Comparison of ENCODE assay signal across 31 cellular contexts in genomic region chr22:39270792-39271191, GRCh38. TPM values are rescaled to one million over a fixed set of nuclear protein-coding genes. Genes with fewer than 3 reads are reported as not detected.
"Had no signal": no experiment of that assay in that cellular context is flagged by ENCODE, and none has a peak within 500 bp of the region (broad histone marks: within the 10 kb centered on the region; RNA-seq: fewer than 3 reads in every experiment).

No MANE protein-coding gene starts in this region.

- DNase-seq: activated CD4-positive, alpha-beta T cell treated with anti-CD3 and anti-CD28 coated beads, Interleukin-2, amount 10 ng/mL, durations not matched to agents 7 days and 5 days; activated CD4-positive, alpha-beta T cell treated with anti-CD3 and anti-CD28 coated beads, Interleukin-2, amount 50 U/mL, for 48 hours; activated CD8-positive, alpha-beta T cell treated with anti-CD3 and anti-CD28 coated beads, Interleukin-2, amount 10 ng/mL, durations not matched to agents 7 days and 5 days; activated gamma-delta T cell; activated naive CD4-positive, alpha-beta T cell treated with Interleukin-2 at 50 U/mL for 16 hours; activated naive CD8-positive, alpha-beta T cell treated with anti-CD3 and anti-CD28 coated beads, Interleukin-2, amount 10 ng/mL, durations not matched to agents 7 days and 5 days; activated T-cell treated with anti-CD3 and anti-CD28 coated beads, Interleukin-2, amount 50 U/mL, for 24 hours; amygdala; MM.1S; MV-4-11; NCI-H1092; NCI-H1436 treated with DMSO at 0.1 percent for 48 hours; NCI-H1694 treated with DMSO at 0.1 percent for 48 hours; NCI-H2029; NCI-H345; NCI-H524 treated with DMSO at 0.1 percent for 48 hours; NK-92 treated with Interleukin-12 subunit alpha and Interleukin-12 subunit beta, amount 100 ng/mL, for 24 hours; PC-3; Peyer's patch; RPMI8226; SHP77 treated with DMSO at 0.1 percent for 48 hours; SK-N-SH had no signal

- H3K36me3 ChIP-seq: ascending aorta, Peyer's patch, SJSA1 had no signal

- H3K27ac Mint-ChIP-seq: activated CD4-positive, alpha-beta T cell treated with anti-CD3 and anti-CD28 coated beads, Interleukin-2, amount 10 ng/mL, durations not matched to agents 7 days and 5 days; activated CD8-positive, alpha-beta T cell treated with anti-CD3 and anti-CD28 coated beads, Interleukin-2, amount 10 ng/mL, durations not matched to agents 7 days and 5 days; activated naive CD4-positive, alpha-beta T cell treated with anti-CD3 and anti-CD28 coated beads, Interleukin-2, amount 50 U/mL, for 24 hours; activated naive CD8-positive, alpha-beta T cell treated with anti-CD3 and anti-CD28 coated beads, Interleukin-2, amount 10 ng/mL, durations not matched to agents 7 days and 5 days; activated T-cell treated with anti-CD3 and anti-CD28 coated beads, Interleukin-2, amount 50 U/mL, for 24 hours; activated T-helper 2 cell treated with anti-CD3 and anti-CD28 coated beads, Interferon-gamma antibody, Interleukin-2, Interleukin-4, amounts not matched to agents 10 μg/mL and 5 μg/mL and 100 μg/mL, durations not matched to agents 14 hours and 24 hours and 36 hours; T-helper 1 cell treated with Interleukin-12 subunit alpha and Interleukin-12 subunit beta and Interleukin-4 antibody, amounts not matched to agents 30 μg/mL and 1 μg/mL, for 36 hours; T-helper 2 cell treated with Interferon-gamma antibody and Interleukin-4, amounts not matched to agents 5 μg/mL and 100 μg/mL, for 36 hours had no signal

- H3K27me3 Mint-ChIP-seq: activated CD4-positive, alpha-beta T cell treated with anti-CD3 and anti-CD28 coated beads, Interleukin-2, amount 10 ng/mL, durations not matched to agents 7 days and 5 days; activated naive CD4-positive, alpha-beta T cell treated with anti-CD3 and anti-CD28 coated beads, Interleukin-2, amount 50 U/mL, for 24 hours; activated naive CD8-positive, alpha-beta T cell treated with anti-CD3 and anti-CD28 coated beads, Interleukin-2, amount 10 ng/mL, durations not matched to agents 7 days and 5 days; activated T-cell treated with anti-CD3 and anti-CD28 coated beads, Interleukin-2, amount 50 U/mL, for 24 hours had no signal

- H3K27ac ChIP-seq: ascending aorta, KMS-11, Peyer's patch, SJSA1 had no signal

- H3K9me3 ChIP-seq: ascending aorta, Peyer's patch, SK-N-SH had no signal

- H3K27me3 ChIP-seq: ascending aorta, Peyer's patch, SJSA1 had no signal

- FAIRE-seq: TTC549 had no signal

- H3K9me3 Mint-ChIP-seq: activated CD4-positive, alpha-beta T cell treated with anti-CD3 and anti-CD28 coated beads, Interleukin-2, amount 10 ng/mL, durations not matched to agents 7 days and 5 days; activated naive CD4-positive, alpha-beta T cell treated with anti-CD3 and anti-CD28 coated beads, Interleukin-2, amount 50 U/mL, for 24 hours; activated naive CD8-positive, alpha-beta T cell treated with anti-CD3 and anti-CD28 coated beads, Interleukin-2, amount 10 ng/mL, durations not matched to agents 7 days and 5 days; activated T-cell treated with anti-CD3 and anti-CD28 coated beads, Interleukin-2, amount 50 U/mL, for 24 hours; activated T-helper 2 cell treated with anti-CD3 and anti-CD28 coated beads, Interferon-gamma antibody, Interleukin-2, Interleukin-4, amounts not matched to agents 10 μg/mL and 5 μg/mL and 100 μg/mL, durations not matched to agents 14 hours and 24 hours and 36 hours; T-helper 2 cell treated with Interferon-gamma antibody and Interleukin-4, amounts not matched to agents 5 μg/mL and 100 μg/mL, for 36 hours had no signal

- H3K36me3 Mint-ChIP-seq: activated naive CD8-positive, alpha-beta T cell treated with anti-CD3 and anti-CD28 coated beads, Interleukin-2, amount 10 ng/mL, durations not matched to agents 7 days and 5 days had no signal

- H3K4me1 Mint-ChIP-seq: activated naive CD4-positive, alpha-beta T cell treated with anti-CD3 and anti-CD28 coated beads, Interleukin-2, amount 50 U/mL, for 24 hours had no signal

- H3K4me3 Mint-ChIP-seq: activated CD4-positive, alpha-beta T cell treated with anti-CD3 and anti-CD28 coated beads, Interleukin-2, amount 10 ng/mL, durations not matched to agents 7 days and 5 days; activated CD8-positive, alpha-beta T cell treated with anti-CD3 and anti-CD28 coated beads, Interleukin-2, amount 10 ng/mL, durations not matched to agents 7 days and 5 days; activated naive CD4-positive, alpha-beta T cell treated with anti-CD3 and anti-CD28 coated beads, Interleukin-2, amount 50 U/mL, for 24 hours; activated naive CD8-positive, alpha-beta T cell treated with anti-CD3 and anti-CD28 coated beads, Interleukin-2, amount 10 ng/mL, durations not matched to agents 7 days and 5 days; activated T-cell treated with anti-CD3 and anti-CD28 coated beads, Interleukin-2, amount 50 U/mL, for 24 hours; T-helper 1 cell treated with Interleukin-12 subunit alpha and Interleukin-12 subunit beta and Interleukin-4 antibody, amounts not matched to agents 30 μg/mL and 1 μg/mL, for 36 hours; T-helper 2 cell treated with Interferon-gamma antibody and Interleukin-4, amounts not matched to agents 5 μg/mL and 100 μg/mL, for 36 hours had no signal

- H3K4me3 ChIP-seq: ascending aorta, Peyer's patch, SJSA1 had no signal

- ATAC-seq: activated CD8-positive, alpha-beta T cell treated with anti-CD3 and anti-CD28 coated beads, Interleukin-2, amount 10 ng/mL, durations not matched to agents 7 days and 5 days; PC-3 had no signal

- H3K4me1 ChIP-seq: ascending aorta, Peyer's patch had no signal

RNA-seq across cellular contexts. Expression of gene PDGFB, which starts 26.0 kb away (rescaled TPM):
- total RNA-seq: NCI-H460 had no signal
